Comparison of ENCODE assay signal across 37 cellular contexts in genomic region chr7:111067682-111068081, GRCh38. TPM values are rescaled to one million over a fixed set of nuclear protein-coding genes. Genes with fewer than 3 reads are reported as not detected.
DNase-seq lines count a peak whose midpoint lies in the region; ATAC-seq, FAIRE-seq and TF ChIP-seq lines count a peak whose summit lies in the region.
"Had no signal": no experiment of that assay in that cellular context is flagged by ENCODE, and none has a peak within 500 bp of the region (broad histone marks: within the 10 kb centered on the region; RNA-seq: fewer than 3 reads in every experiment).

No MANE protein-coding gene starts in this region.

- DNase-seq in activated naive CD4-positive, alpha-beta T cell treated with anti-CD3 and anti-CD28 coated beads, Interleukin-2, amount 50 U/mL, for 16 hours: no peak
- no peak for DNase-seq in activated naive CD8-positive, alpha-beta T cell treated with anti-CD3 and anti-CD28 coated beads for 36 hours
- no peak for DNase-seq in activated naive CD8-positive, alpha-beta T cell treated with anti-CD3 and anti-CD28 coated beads, Interleukin-2, amount 50 U/mL, for 24 hours
- DNase-seq in K562 (ENCODE audit: extremely low read depth in 1 of 4, low spot score in 3 of 4) (no peak), lower leg skin (ENCODE audit: low spot score in 2 of 2) (no peak)
- DNase-seq: 8988T; ACHN; AML-193; BE2C; C1 segment of cervical spinal cord; Caco-2; Calu3; CD4-positive, alpha-beta memory T cell; CD4-positive, alpha-beta T cell; CD4-positive, CD25-positive, alpha-beta regulatory T cell; CD8-positive, alpha-beta memory T cell; CD8-positive, alpha-beta T cell; COR-L47; DMS 273 treated with DMSO at 0.1 percent for 48 hours; DMS153; DMS53; DMS79; DMS79 treated with DMSO at 0.1 percent for 48 hours; DND-41; EL had no signal

- TF ChIP-seq POLR2A in K562 (conservative IDR thresholded peaks at IDR 0.05): no peak
- TF ChIP-seq POLR2A in lower leg skin (IDR thresholded peaks at IDR 0.05): no peak

- no TSS peak for BruUV-seq in K562 (replicated peaks; lab: Mats Ljungman, UMichigan)

- no peak overlapping the region for H2AFZ ChIP-seq in K562 (ENCODE audit: low read depth, low read length)

- H3K27me3 ChIP-seq in K562 (ENCODE audit: control insufficient read depth in 2 of 2, insufficient read depth in 2 of 2, low read length in 2 of 2): no peaks in the 10 kb centered on the region
- H3K27me3 ChIP-seq: BE2C; BLaER1; BLaER1 treated with 17β-estradiol and CSF1 and Interleukin-3, amounts not matched to agents 10 nM and 100 nM had no signal

- peaks cover 42% of the 10 kb centered on the region for H3K4me1 Mint-ChIP-seq in activated naive CD4-positive, alpha-beta T cell treated with anti-CD3 and anti-CD28 coated beads, Interleukin-2, amount 50 U/mL, for 24 hours
- H3K4me1 Mint-ChIP-seq in activated naive CD8-positive, alpha-beta T cell treated with anti-CD3 and anti-CD28 coated beads for 36 hours: peaks cover 31% of the 10 kb centered on the region
- peaks cover 36% of the 10 kb centered on the region for H3K4me1 Mint-ChIP-seq in activated naive CD8-positive, alpha-beta T cell treated with anti-CD3 and anti-CD28 coated beads, Interleukin-2, amount 50 U/mL, for 24 hours
- H3K4me1 Mint-ChIP-seq: B cell, CD14-positive monocyte had no signal

- intact Hi-C loops in K562 (cut with micrococcal nuclease) (no loop called here), lower leg skin (cut with DNase I; ENCODE audit: low total_unique reads) (loop anchor here (10.0 kb wide), 1 partner anchor 1577 kb away; no protein-coding TSS in a partner anchor)

- H3K36me3 ChIP-seq in K562 (ENCODE audit: control insufficient read depth, insufficient read depth, low read length): no peaks in the 10 kb centered on the region
- H3K36me3 ChIP-seq: BE2C had no signal

- CTCF ChIA-PET in K562 (lab: Yijun Ruan, JAX; ENCODE audit: low intra/inter-chr PET ratio): no interaction called here

- H3K79me2 ChIP-seq in K562 (ENCODE audit: control insufficient read depth, insufficient read depth, low read length): no peaks in the 10 kb centered on the region

- no peak overlapping the region; the same call in 2 of the 3 replicates for H3K27ac ChIP-seq in K562 (ENCODE audit: extremely low read depth, low read depth, low read length)
- H3K27ac ChIP-seq: 22Rv1; A549; BLaER1; BLaER1 treated with 17β-estradiol and CSF1 and Interleukin-3, amounts not matched to agents 10 nM and 100 nM; C4-2B had no signal

- peaks cover 4 to 10% of the 10 kb centered on the region in 2 experiments; a peak in 3 of 5 replicates for H3K4me1 ChIP-seq in K562 (replicated peaks in 1 of 2; ENCODE audit: control insufficient read depth in 2 of 2, insufficient read depth in 2 of 2, low read length in 2 of 2)
- H3K4me1 ChIP-seq: BE2C; BLaER1; BLaER1 treated with 17β-estradiol and CSF1 and Interleukin-3, amounts not matched to agents 10 nM and 100 nM had no signal

- peak; percentile 52 for FAIRE-seq in K562 (lab: Jason Lieb, UNC)
- FAIRE-seq: A204.1, A549, D721Med had no signal

- TF ChIP-seq EP300 in K562 (IDR thresholded peaks at IDR 0.05; ENCODE audit: low read length): no peak

- peaks cover 5% of the 10 kb centered on the region; the same call in 1 of the 2 replicates for H3K9me3 ChIP-seq in K562 (replicated peaks; ENCODE audit: control insufficient read depth, insufficient read depth, low read depth, low read length)
- H3K9me3 ChIP-seq: BE2C had no signal

- TF ChIP-seq CTCF in K562 (IDR thresholded peaks at IDR 0.05 in 2 of 3, conservative IDR thresholded peaks at IDR 0.05 in 1 of 3; ENCODE audit: insufficient read depth in 2 of 3, low read depth in 1 of 3, low read length in 3 of 3) (no peak), lower leg skin (IDR thresholded peaks at IDR 0.05) (no peak)

- in situ Hi-C loops in K562 (cut with MboI): no loop called here

- WGBS in K562 (ENCODE audit: insufficient coverage, low coverage, missing lambda C conversion rate): 7% methylated on average over 2 of the region's 2 CpGs
- WGBS in lower leg skin, 2 donors: 97 to 98% methylated on average over 2 of the region's 2 CpGs

- H3K9me1 ChIP-seq in K562 (ENCODE audit: control insufficient read depth, insufficient read depth, low read length): no peaks in the 10 kb centered on the region

- no peak for ATAC-seq in activated naive CD8-positive, alpha-beta T cell treated with anti-CD3 and anti-CD28 coated beads, Interleukin-2, amount 50 U/mL, for 24 hours
- ATAC-seq in K562: no peak
- ATAC-seq: A549; CD8-positive, alpha-beta T cell had no signal

- TF ChIP-seq RAD21 in K562 (CRISPR knock-in tag; conservative IDR thresholded peaks at IDR 0.05 in 1 of 2, IDR thresholded peaks at IDR 0.05 in 1 of 2): no peak

- no peak overlapping the region for H3K4me3 Mint-ChIP-seq in activated naive CD4-positive, alpha-beta T cell treated with anti-CD3 and anti-CD28 coated beads, Interleukin-2, amount 50 U/mL, for 24 hours
- H3K4me3 Mint-ChIP-seq in activated naive CD8-positive, alpha-beta T cell treated with anti-CD3 and anti-CD28 coated beads for 36 hours: no peak overlapping the region
- no peak overlapping the region for H3K4me3 Mint-ChIP-seq in activated naive CD8-positive, alpha-beta T cell treated with anti-CD3 and anti-CD28 coated beads, Interleukin-2, amount 50 U/mL, for 24 hours
- H3K4me3 Mint-ChIP-seq: B cell; CD14-positive monocyte; CD4-positive, alpha-beta memory T cell; CD4-positive, alpha-beta T cell; CD4-positive, CD25-positive, alpha-beta regulatory T cell; CD8-positive, alpha-beta memory T cell; CD8-positive, alpha-beta T cell had no signal

- peaks cover 10% of the 10 kb centered on the region for H3K36me3 Mint-ChIP-seq in activated naive CD4-positive, alpha-beta T cell treated with anti-CD3 and anti-CD28 coated beads, Interleukin-2, amount 50 U/mL, for 24 hours
- peaks cover 20% of the 10 kb centered on the region for H3K36me3 Mint-ChIP-seq in activated naive CD8-positive, alpha-beta T cell treated with anti-CD3 and anti-CD28 coated beads for 36 hours
- peaks cover 10% of the 10 kb centered on the region for H3K36me3 Mint-ChIP-seq in activated naive CD8-positive, alpha-beta T cell treated with anti-CD3 and anti-CD28 coated beads, Interleukin-2, amount 50 U/mL, for 24 hours (ENCODE audit: low read depth)
- H3K36me3 Mint-ChIP-seq: CD14-positive monocyte had no signal

- no peak overlapping the region for H3K4me2 ChIP-seq in K562 (ENCODE audit: insufficient read depth, low read length)
- H3K4me2 ChIP-seq: A549; BLaER1; BLaER1 treated with 17β-estradiol and CSF1 and Interleukin-3, amounts not matched to agents 10 nM and 100 nM had no signal

- H3K9ac ChIP-seq in K562 (ENCODE audit: insufficient read depth in 1 of 2, low read depth in 2 of 2, low read length in 2 of 2): no peak overlapping the region
- H3K9ac ChIP-seq: BLaER1; BLaER1 treated with 17β-estradiol and CSF1 and Interleukin-3, amounts not matched to agents 10 nM and 100 nM had no signal

- H3K4me3 ChIP-seq in K562: no peak overlapping the region
- H3K4me3 ChIP-seq in lower leg skin (ENCODE audit: low read depth, poor library complexity, severe bottlenecking): no peak overlapping the region
- H3K4me3 ChIP-seq: A549; BLaER1; BLaER1 treated with 17β-estradiol and CSF1 and Interleukin-3, amounts not matched to agents 10 nM and 100 nM had no signal

- no peaks in the 10 kb centered on the region for H3K27me3 Mint-ChIP-seq in activated naive CD4-positive, alpha-beta T cell treated with anti-CD3 and anti-CD28 coated beads, Interleukin-2, amount 50 U/mL, for 24 hours
- no peaks in the 10 kb centered on the region for H3K27me3 Mint-ChIP-seq in activated naive CD8-positive, alpha-beta T cell treated with anti-CD3 and anti-CD28 coated beads for 36 hours
- no peaks in the 10 kb centered on the region for H3K27me3 Mint-ChIP-seq in activated naive CD8-positive, alpha-beta T cell treated with anti-CD3 and anti-CD28 coated beads, Interleukin-2, amount 50 U/mL, for 24 hours
- H3K27me3 Mint-ChIP-seq: B cell; CD4-positive, alpha-beta memory T cell; CD4-positive, alpha-beta T cell; CD4-positive, CD25-positive, alpha-beta regulatory T cell; CD8-positive, alpha-beta memory T cell had no signal

- H3K9me3 Mint-ChIP-seq in activated naive CD4-positive, alpha-beta T cell treated with anti-CD3 and anti-CD28 coated beads, Interleukin-2, amount 50 U/mL, for 24 hours: peaks cover 19% of the 10 kb centered on the region
- peaks cover 20% of the 10 kb centered on the region for H3K9me3 Mint-ChIP-seq in activated naive CD8-positive, alpha-beta T cell treated with anti-CD3 and anti-CD28 coated beads for 36 hours
- peaks cover 26% of the 10 kb centered on the region for H3K9me3 Mint-ChIP-seq in activated naive CD8-positive, alpha-beta T cell treated with anti-CD3 and anti-CD28 coated beads, Interleukin-2, amount 50 U/mL, for 24 hours

- POLR2A ChIA-PET in K562 (lab: Yijun Ruan, JAX): no interaction called here

- peak overlapping the region; percentile 33 for H3K27ac Mint-ChIP-seq in activated naive CD4-positive, alpha-beta T cell treated with anti-CD3 and anti-CD28 coated beads, Interleukin-2, amount 50 U/mL, for 24 hours
- peak overlapping the region; percentile 30 for H3K27ac Mint-ChIP-seq in activated naive CD8-positive, alpha-beta T cell treated with anti-CD3 and anti-CD28 coated beads for 36 hours
- H3K27ac Mint-ChIP-seq in activated naive CD8-positive, alpha-beta T cell treated with anti-CD3 and anti-CD28 coated beads, Interleukin-2, amount 50 U/mL, for 24 hours: no peak overlapping the region
- H3K27ac Mint-ChIP-seq: B cell; CD14-positive monocyte; CD4-positive, alpha-beta T cell; CD4-positive, CD25-positive, alpha-beta regulatory T cell; CD8-positive, alpha-beta memory T cell; CD8-positive, alpha-beta T cell had no signal

- H4K20me1 ChIP-seq in K562 (replicated peaks; ENCODE audit: control insufficient read depth, insufficient read depth, low read length): no peaks in the 10 kb centered on the region
- H4K20me1 ChIP-seq: BLaER1; BLaER1 treated with 17β-estradiol and CSF1 and Interleukin-3, amounts not matched to agents 10 nM and 100 nM had no signal

RNA-seq across cellular contexts. Expression of gene LRRN3, which starts 23.2 kb away (rescaled TPM):
- total RNA-seq in activated naive CD8-positive, alpha-beta T cell treated with anti-CD3 and anti-CD28 coated beads for 36 hours: 10 to 100 TPM; 89.3 to 93.6 TPM
- 0.21 TPM in 1 of 2 replicates, not detected in the other for total RNA-seq in K562 (2011; cell fraction: chromatin; rRNA removed; ENCODE audit: low replicate concordance)
- total RNA-seq in K562 (2011; cell fraction: nucleolus; rRNA removed): 0.13 TPM in 1 of 2 replicates, not detected in the other
- 0.07 and 0.15 TPM in 2 replicates for total RNA-seq in K562 (2011; cell fraction: nucleoplasm; rRNA removed)
- 0.12 TPM in 1 of 2 replicates, not detected in the other for total RNA-seq in K562 (2014; rRNA removed)
- 0.29 and 0.41 TPM in 2 replicates for total RNA-seq in K562 (2014; rRNA removed; fragmentation: Illumina TruSeq; extraction: Trizol)
- total RNA-seq in K562 (2015; rRNA removed; fragmentation: Illumina TruSeq; extraction: Trizol): 0.11 and 0.18 TPM in 2 replicates
- 0.20 and 0.35 TPM in 2 replicates for total RNA-seq in K562 (2021)
- polyA plus RNA-seq in K562 (2011; rRNA removed): 0.07 and 0.09 TPM in 2 replicates
- polyA plus RNA-seq in K562 (2011; cell fraction: cytosol; rRNA removed): 0.01 and 0.03 TPM in 2 replicates
- polyA plus RNA-seq in K562 (2011; cell fraction: nucleus; rRNA removed): not detected in 2 replicates
- 0.08 and 0.10 TPM in 2 replicates for polyA plus RNA-seq in K562 (2012)
- polyA plus RNA-seq in K562 (2014; fragmentation: Illumina TruSeq; extraction: Trizol): 0.10 and 0.21 TPM in 2 replicates
- under 1 TPM; 0.20 to 1.00 TPM for polyA plus RNA-seq in K562 (2014; fragmentation: Nextera tagmentation; extraction: Ambion mirVana)
- 0.05 and 0.16 TPM in 2 replicates for polyA plus RNA-seq in K562 (2014; rRNA removed)
- 0.06 and 0.18 TPM in 2 replicates for polyA minus RNA-seq in K562 (2011; rRNA and poly(A)+ RNA removed)
- not detected in 2 replicates for polyA minus RNA-seq in K562 (2011; cell fraction: cytosol; rRNA and poly(A)+ RNA removed)
- 0.13 and 0.22 TPM in 2 replicates for polyA minus RNA-seq in K562 (2011; cell fraction: nucleus; rRNA and poly(A)+ RNA removed)
- under 1 TPM in 1 of 4 donors, not detected in 3; 0.16 TPM for total RNA-seq in lower leg skin
- total RNA-seq: A172, A673, Calu3 had no signal

Comparison
In these comparisons a context has a peak if more than half of its experiments do, and no peak if none do; other contexts are left out.
1. RNA of gene LRRN3, which starts 23.2 kb away (total RNA-seq): 89.3 to 93.6 TPM in activated naive CD8-positive, alpha-beta T cell treated with anti-CD3 and anti-CD28 coated beads for 36 hours; 0.07 to 0.41 TPM in K562 and 0.16 TPM in lower leg skin; every median in the first group is over 10 times any median in the second.